ENCODE assay signal across 8 cellular contexts in genomic region chr14:93906341-93907329, GRCh38. TPM values are rescaled to one million over a fixed set of nuclear protein-coding genes. Genes with fewer than 3 reads are reported as not detected.
A peak's percentile ranks its signal among the peaks of the same experiment; 100 is the strongest.
DNase-seq lines count a peak whose midpoint lies in the region; ATAC-seq, FAIRE-seq and TF ChIP-seq lines count a peak whose summit lies in the region.

No MANE protein-coding gene starts in this region.

- H3K4me1 ChIP-seq in kidney (ENCODE audit: control insufficient read depth in 1 of 2, insufficient read depth in 1 of 2, low read depth in 1 of 2, low read length in 2 of 2), result peaks cover 0 to 3% of the 10 kb centered on the region in 2 donors

- POLR2A ChIA-PET in T-cell (lab: Charles Lee), result no interaction called here

- TF ChIP-seq CTCF in brain (conservative IDR thresholded peaks at IDR 0.05) (peak; percentile 48 to 69), kidney (IDR thresholded peaks at IDR 0.05; ENCODE audit: borderline replicate concordance, extremely low read depth, insufficient read depth) (peak; percentile 57)

- intact Hi-C loops in kidney (cut with DNase I), result loop anchor here (10.0 kb wide), 1 partner anchor 252 kb away; no protein-coding TSS in a partner anchor

- CTCF ChIA-PET in T-cell (lab: Charles Lee), result no interaction called here

- ATAC-seq in GM21526 (IDR thresholded peaks at IDR 0.05; ENCODE audit: low FRiP score, unreplicated experiment), result peak; percentile 61
- ATAC-seq in T-cell (replicated peaks in 1 of 4), result peak; percentile 45 to 64 (median 50)
- ATAC-seq in HG03025 (IDR thresholded peaks at IDR 0.05; ENCODE audit: low FRiP score, unreplicated experiment), result no peak

- H3K9me3 Mint-ChIP-seq in T-cell (no peaks in the 10 kb centered on the region), brain (peaks cover 0 to 6% (median 3%) of the 10 kb centered on the region in 5 experiments)

- peaks cover 19 to 48% of the 10 kb centered on the region in 2 donors for H3K27me3 Mint-ChIP-seq in T-cell
- peaks cover 6% of the 10 kb centered on the region for H3K27me3 Mint-ChIP-seq in brain

- DNase-seq in COLO668 (lab: John Stamatoyannopoulos, UW; ENCODE audit: unreplicated experiment), result peak; percentile 62
- peak; percentile 51 for DNase-seq in NCI-H1092 treated with DMSO at 0.1 percent for 48 hours (lab: John Stamatoyannopoulos, UW)
- peak in 30 of 34 experiments; percentile 3 to 49 (median 30) for DNase-seq in T-cell
- DNase-seq in kidney, result peak; percentile 75
- peak in 2 of 3 experiments; percentile 15 to 18 for DNase-seq in stimulated activated CD4-positive, alpha-beta T cell treated with anti-CD3 and anti-CD28 coated beads, TNF-alpha, amount 100 ng/mL, for 4 hours (ENCODE audit: low read depth in 3 of 3)

- no peaks in the 10 kb centered on the region for H3K9me3 ChIP-seq in kidney (ENCODE audit: control insufficient read depth in 1 of 2, low read length in 2 of 2)

- no peaks in the 10 kb centered on the region for H3K36me3 Mint-ChIP-seq in T-cell
- no peaks in the 10 kb centered on the region for H3K36me3 Mint-ChIP-seq in brain

- H3K4me3 Mint-ChIP-seq in T-cell, result no peak overlapping the region
- no peak overlapping the region for H3K4me3 Mint-ChIP-seq in brain

- H3K4me3 ChIP-seq in kidney (ENCODE audit: low read length in 2 of 2), result no peak overlapping the region

- H3K4me1 Mint-ChIP-seq in T-cell (no peaks in the 10 kb centered on the region), brain (peaks cover 4% of the 10 kb centered on the region)

- no peak overlapping the region for H3K9ac ChIP-seq in kidney (ENCODE audit: low read length in 2 of 2)

- FAIRE-seq in kidney (lab: Jason Lieb, UNC), result no peak

- H3K27ac ChIP-seq in kidney (ENCODE audit: low read depth in 2 of 2, low read length in 2 of 2), result no peak overlapping the region

- H3K36me3 ChIP-seq in kidney (ENCODE audit: control insufficient read depth in 1 of 2, insufficient read depth in 2 of 2, low read length in 2 of 2), result no peaks in the 10 kb centered on the region

- no peak overlapping the region for H3K27ac Mint-ChIP-seq in T-cell
- H3K27ac Mint-ChIP-seq in brain, result peak overlapping the region in 1 of 5 experiments; percentile 85

RNA-seq across cellular contexts. Expression of gene FAM181A, which starts 20.5 kb away (rescaled TPM):
- total RNA-seq in T-cell (not detected), kidney (not detected)
- polyA plus RNA-seq in brain (ENCODE audit: insufficient read depth, low read depth, low replicate concordance) (2.3 TPM), kidney (ENCODE audit: insufficient read depth, low read depth, low replicate concordance) (not detected)

Comparison
In these comparisons a context has a peak if more than half of its experiments do, and no peak if none do; other contexts are left out.
1. DNase-seq: peak in every context shown above with its lines; median percentile 75 in kidney; 62 in COLO668; 51 in NCI-H1092 treated with DMSO at 0.1 percent for 48 hours; 30 in T-cell; 16 in stimulated activated CD4-positive, alpha-beta T cell treated with anti-CD3 and anti-CD28 coated beads, TNF-alpha, amount 100 ng/mL, for 4 hours.